In genomic region chr2:183079335-183079775, GRCh38 we compare ENCODE assay signal across 8 cellular contexts. TPM values are rescaled to one million over a fixed set of nuclear protein-coding genes. Genes with fewer than 3 reads are reported as not detected.
A peak's percentile ranks its signal among the peaks of the same experiment; 100 is the strongest.
DNase-seq lines count a peak whose midpoint lies in the region; ATAC-seq, FAIRE-seq and TF ChIP-seq lines count a peak whose summit lies in the region.

No MANE protein-coding gene starts in this region.

- H3K79me1 ChIP-seq in mesenchymal stem cell (replicated peaks; ENCODE audit: low read length, poor library complexity, severe bottlenecking): no peaks in the 10 kb centered on the region

- no peak overlapping the region for H3K18ac ChIP-seq in mesenchymal stem cell (ENCODE audit: low read depth in 1 of 2, low read length in 2 of 2)

- H3K4me2 ChIP-seq in KMS-11: peak overlapping the region; percentile 93
- H3K4me2 ChIP-seq in mesenchymal stem cell (ENCODE audit: low read length, poor library complexity, severe bottlenecking): no peak overlapping the region

- peaks cover 9% of the 10 kb centered on the region for H3K4me1 Mint-ChIP-seq in activated T-cell treated with anti-CD3 and anti-CD28 coated beads, Interleukin-2, amount 50 U/mL, for 72 hours (ENCODE audit: low read depth)

- H3K27me3 ChIP-seq in KMS-11 (ENCODE audit: insufficient read depth, low read depth) (no peaks in the 10 kb centered on the region), bronchial epithelial cell (ENCODE audit: control insufficient read depth, insufficient read depth, low read length) (no peaks in the 10 kb centered on the region), mesenchymal stem cell (ENCODE audit: control insufficient read depth in 1 of 2, insufficient read depth in 1 of 2, low read length in 2 of 2) (peaks cover 5 to 8% of the 10 kb centered on the region in 2 experiments)

- no peak overlapping the region for H2BK5ac ChIP-seq in mesenchymal stem cell (ENCODE audit: low read depth, low read length, poor library complexity, severe bottlenecking)

- H3K36me3 ChIP-seq in KMS-11 (ENCODE audit: insufficient read depth) (no peaks in the 10 kb centered on the region), bronchial epithelial cell (ENCODE audit: control insufficient read depth, insufficient read depth, low read length) (no peaks in the 10 kb centered on the region), mesenchymal stem cell (ENCODE audit: control insufficient read depth in 1 of 2, insufficient read depth in 2 of 2, low read depth in 1 of 2, low read length in 2 of 2) (no peaks in the 10 kb centered on the region), urinary bladder (ENCODE audit: insufficient read depth) (no peaks in the 10 kb centered on the region)

- peak overlapping the region; percentile 53; the same call in 1 of the 2 replicates for H3K9ac ChIP-seq in KMS-11
- H3K9ac ChIP-seq in mesenchymal stem cell (ENCODE audit: low read length): peak overlapping the region; percentile 86

- H3K27ac ChIP-seq in KMS-11 (no peak overlapping the region), mesenchymal stem cell (ENCODE audit: low read length, poor library complexity, severe bottlenecking) (no peak overlapping the region), urinary bladder (ENCODE audit: low read depth) (peak overlapping the region; percentile 33)

- peaks cover 13% of the 10 kb centered on the region for H3K4me1 ChIP-seq in KMS-11 (ENCODE audit: low read depth, poor library complexity, severe bottlenecking)
- no peaks in the 10 kb centered on the region for H3K4me1 ChIP-seq in mesenchymal stem cell (ENCODE audit: control insufficient read depth, insufficient read depth, low read depth, low read length)
- no peaks in the 10 kb centered on the region for H3K4me1 ChIP-seq in urinary bladder (ENCODE audit: insufficient read depth)

- H3K9me3 Mint-ChIP-seq in activated T-cell treated with anti-CD3 and anti-CD28 coated beads, Interleukin-2, amount 50 U/mL, for 72 hours: no peaks in the 10 kb centered on the region

- no peak overlapping the region for H4K91ac ChIP-seq in mesenchymal stem cell (ENCODE audit: low read length)

- H3K9me3 ChIP-seq in mesenchymal stem cell (ENCODE audit: control insufficient read depth, low read length): no peaks in the 10 kb centered on the region

- no peak for DNase-seq in activated T-cell treated with anti-CD3 and anti-CD28 coated beads, Interleukin-2, amount 50 U/mL, for 72 hours
- no peak for DNase-seq in activated T-cell treated with anti-CD3 and anti-CD28 coated beads for 4 hours
- peak; percentile 12 for DNase-seq in bronchial epithelial cell (ENCODE audit: low read depth)
- DNase-seq in mesenchymal stem cell: no peak
- no peak for DNase-seq in NK-92 treated with Interleukin-12 subunit alpha and Interleukin-12 subunit beta, amount 100 ng/mL, for 24 hours (lab: John Stamatoyannopoulos, UW)

- peak overlapping the region; percentile 98 for H2AFZ ChIP-seq in KMS-11 (ENCODE audit: low read depth)
- H2AFZ ChIP-seq in mesenchymal stem cell (ENCODE audit: low read depth, low read length): peak overlapping the region; percentile 8

- H3K23ac ChIP-seq in mesenchymal stem cell (ENCODE audit: low read length in 2 of 2): no peak overlapping the region

- no peak overlapping the region for H2BK12ac ChIP-seq in mesenchymal stem cell (ENCODE audit: low read length in 2 of 2)

- H3K14ac ChIP-seq in mesenchymal stem cell (ENCODE audit: low read length in 2 of 2): no peak overlapping the region

- H4K20me1 ChIP-seq in KMS-11 (ENCODE audit: insufficient read depth): no peaks in the 10 kb centered on the region

- H3K4me3 ChIP-seq in KMS-11 (IDR thresholded peaks at IDR 0.05; ENCODE audit: insufficient read depth, low read depth, low read length) (no peak overlapping the region), bronchial epithelial cell (ENCODE audit: low read depth, low read length) (peak overlapping the region; percentile 49), mesenchymal stem cell (ENCODE audit: insufficient read depth in 1 of 2, low read depth in 1 of 2, low read length in 2 of 2) (peak overlapping the region in 1 of 2 experiments; percentile 82), urinary bladder (ENCODE audit: low read depth, low read length) (peak overlapping the region; percentile 53)

- H3K27ac Mint-ChIP-seq in activated T-cell treated with anti-CD3 and anti-CD28 coated beads, Interleukin-2, amount 50 U/mL, for 72 hours: peak overlapping the region; percentile 78

- no peak overlapping the region for H2BK15ac ChIP-seq in mesenchymal stem cell (ENCODE audit: low read depth, poor library complexity, severe bottlenecking)

- no peak overlapping the region for H3K4ac ChIP-seq in mesenchymal stem cell (ENCODE audit: low read depth in 1 of 2, low read length in 2 of 2)

- no peak for ATAC-seq in activated T-cell treated with anti-CD3 and anti-CD28 coated beads, Interleukin-2, amount 50 U/mL, for 72 hours (replicated peaks in 1 of 2)
- no peak for ATAC-seq in HG02973 (IDR thresholded peaks at IDR 0.05; ENCODE audit: unreplicated experiment)

- WGBS in mesenchymal stem cell: 82% methylated on average over 5 of the region's 8 CpGs
- WGBS in urinary bladder: 21% methylated on average over 8 of the region's 8 CpGs

- FAIRE-seq in bronchial epithelial cell (lab: Jason Lieb, UNC): no peak

- H4K8ac ChIP-seq in mesenchymal stem cell (ENCODE audit: low read length): peak overlapping the region; percentile 96

- no peaks in the 10 kb centered on the region for H3K79me2 ChIP-seq in KMS-11 (ENCODE audit: insufficient read depth, low read depth)

- H3K4me3 Mint-ChIP-seq in activated T-cell treated with anti-CD3 and anti-CD28 coated beads, Interleukin-2, amount 50 U/mL, for 72 hours: peak overlapping the region; percentile 90 to 99

- no peaks in the 10 kb centered on the region for H3K36me3 Mint-ChIP-seq in activated T-cell treated with anti-CD3 and anti-CD28 coated beads, Interleukin-2, amount 50 U/mL, for 72 hours (ENCODE audit: insufficient read depth in 2 of 2)

- TF ChIP-seq CTCF in KMS-11 (conservative IDR thresholded peaks at IDR 0.05; ENCODE audit: low read depth, low read length) (no peak), bronchial epithelial cell (IDR thresholded peaks at IDR 0.05; ENCODE audit: insufficient read depth, low read length, severe bottlenecking) (no peak)

- H2BK120ac ChIP-seq in mesenchymal stem cell (ENCODE audit: low read depth, low read length): no peak overlapping the region

- H3K27me3 Mint-ChIP-seq in activated T-cell treated with anti-CD3 and anti-CD28 coated beads, Interleukin-2, amount 50 U/mL, for 72 hours (ENCODE audit: low read depth): no peaks in the 10 kb centered on the region

- H2AK5ac ChIP-seq in mesenchymal stem cell (ENCODE audit: low read length, severe bottlenecking): no peak overlapping the region

RNA-seq across cellular contexts. Expression of gene DUSP19, which starts 0.8 kb away (rescaled TPM):
- total RNA-seq in activated T-cell treated with anti-CD3 and anti-CD28 coated beads, Interleukin-2, amount 50 U/mL, for 72 hours: 1 to 10 TPM; 2.8 TPM
- total RNA-seq in bronchial epithelial cell (under 0.01 and 0.38 TPM in 2 replicates), urinary bladder (9.6 TPM)
- 1.1 TPM for polyA plus RNA-seq in mesenchymal stem cell (2013, experiment 1 of 2)
- 1.1 TPM for polyA plus RNA-seq in mesenchymal stem cell (2013, experiment 2 of 2)
- polyA plus RNA-seq in urinary bladder: 2.9 TPM

RNA-seq across cellular contexts. Expression of gene NCKAP1, which starts 41.1 kb away (rescaled TPM):
- total RNA-seq in activated T-cell treated with anti-CD3 and anti-CD28 coated beads, Interleukin-2, amount 50 U/mL, for 72 hours: 10 to 100 TPM in 1 of 2 donors, 1 to 10 TPM in 1; 9.3 to 12.4 TPM
- total RNA-seq in bronchial epithelial cell (180 and 214 TPM in 2 replicates), urinary bladder (297 TPM)
- 96.8 TPM for polyA plus RNA-seq in mesenchymal stem cell (2013, experiment 1 of 2)
- polyA plus RNA-seq in mesenchymal stem cell (2013, experiment 2 of 2): 101 TPM
- polyA plus RNA-seq in urinary bladder: 91.6 TPM

RNA-seq across cellular contexts. Expression of gene NUP35, which starts 44.9 kb away (rescaled TPM):
- 10 to 100 TPM; 23.1 to 23.9 TPM for total RNA-seq in activated T-cell treated with anti-CD3 and anti-CD28 coated beads, Interleukin-2, amount 50 U/mL, for 72 hours
- total RNA-seq in bronchial epithelial cell (5.5 and 9.7 TPM in 2 replicates), urinary bladder (38.3 TPM)
- 6.0 TPM for polyA plus RNA-seq in mesenchymal stem cell (2013, experiment 1 of 2)
- 5.6 TPM for polyA plus RNA-seq in mesenchymal stem cell (2013, experiment 2 of 2)
- 12.5 TPM for polyA plus RNA-seq in urinary bladder

Comparison
In these comparisons a context has a peak if more than half of its experiments do, and no peak if none do; other contexts are left out.
1. RNA of gene NCKAP1, which starts 41.1 kb away (total RNA-seq): 297 TPM in urinary bladder (single experiment) and 180 to 214 TPM in bronchial epithelial cell; 9.3 to 12.4 TPM in activated T-cell treated with anti-CD3 and anti-CD28 coated beads, Interleukin-2, amount 50 U/mL, for 72 hours; every median in the first group is over 10 times any median in the second.